Comparison of ENCODE assay signal across 8 cellular contexts in genomic region chr11:68099474-68100405, GRCh38. TPM values are rescaled to one million over a fixed set of nuclear protein-coding genes. Genes with fewer than 3 reads are reported as not detected.
DNase-seq lines count a peak whose midpoint lies in the region; ATAC-seq, FAIRE-seq and TF ChIP-seq lines count a peak whose summit lies in the region.

No MANE protein-coding gene starts in this region.

- no peak overlapping the region for H2AFZ ChIP-seq in HepG2 (ENCODE audit: low read length)

- POLR2A ChIA-PET in HepG2 (lab: Yijun Ruan, JAX), result interaction anchor here (0.6 to 2.9 kb wide), 20 partner anchors 10 to 199 kb away, joined by 3 to 21 read pairs (median 4); partner anchors contain the start of genes ALDH3B1, C11orf24, CHKA and TCIRG1

- no peaks in the 10 kb centered on the region for H3K36me3 Mint-ChIP-seq in activated T-cell treated with anti-CD3 and anti-CD28 coated beads, Interleukin-2, amount 50 U/mL, for 4 hours (ENCODE audit: insufficient read depth)
- H3K36me3 Mint-ChIP-seq in type B pancreatic cell, result peaks cover 21% of the 10 kb centered on the region

- H3K4me3 Mint-ChIP-seq in activated T-cell treated with anti-CD3 and anti-CD28 coated beads, Interleukin-2, amount 50 U/mL, for 4 hours, result peak overlapping the region; percentile 50
- peak overlapping the region; percentile 24 for H3K4me3 Mint-ChIP-seq in type B pancreatic cell

- ATAC-seq in activated T-cell treated with anti-CD3 and anti-CD28 coated beads, Interleukin-2, amount 50 U/mL, for 4 hours, result peak; percentile 55 to 73
- ATAC-seq in HepG2, result peak; percentile 95
- no peak for ATAC-seq in GM21786 (IDR thresholded peaks at IDR 0.05; ENCODE audit: unreplicated experiment)

- DNase-seq in Daoy (ENCODE audit: low read depth), result peak; percentile 66
- DNase-seq in NAMALWA (ENCODE audit: low spot score), result peak; percentile 80
- peak; percentile 18 for DNase-seq in activated T-cell treated with anti-CD3 and anti-CD28 coated beads, Interleukin-2, amount 50 U/mL, for 4 hours
- DNase-seq in HepG2 (ENCODE audit: low spot score), result peak; percentile 99
- DNase-seq in type B pancreatic cell (ENCODE audit: extremely low spot score, unreplicated experiment), result no peak
- DNase-seq in AG20443 (ENCODE audit: low spot score), result no peak
- DNase-seq in urothelium cell line (ENCODE audit: low spot score), result no peak

- H3K4me3 ChIP-seq in HepG2 (replicated peaks in 1 of 3; ENCODE audit: insufficient read depth in 1 of 3, low read depth in 2 of 3, low read length in 3 of 3), result peak overlapping the region in 2 of 3 experiments; percentile 22 to 23; a peak in 2 of 6 replicates

- CTCF ChIA-PET in HepG2 (lab: Yijun Ruan, JAX; ENCODE audit: low intra/inter-chr PET ratio, low total read pairs), result no interaction called here

- H3K9me3 ChIP-seq in HepG2 (ENCODE audit: low read length), result no peaks in the 10 kb centered on the region

- H3K9me3 Mint-ChIP-seq in activated T-cell treated with anti-CD3 and anti-CD28 coated beads, Interleukin-2, amount 50 U/mL, for 4 hours, result no peaks in the 10 kb centered on the region
- no peaks in the 10 kb centered on the region for H3K9me3 Mint-ChIP-seq in type B pancreatic cell

- H3K27me3 ChIP-seq in HepG2 (ENCODE audit: control insufficient read depth in 1 of 2, insufficient read depth in 2 of 2, low read length in 2 of 2), result no peaks in the 10 kb centered on the region

- 5% methylated on average over 12 of the region's 12 CpGs for WGBS in HepG2 (ENCODE audit: low lambda C conversion rate)

- in situ Hi-C loops in HepG2 (cut with HindIII; ENCODE audit: extremely low pct_ligation_motif_present, low pct_unique_long_range_greater_than_20kb), result no loop called here

- no peaks in the 10 kb centered on the region for H3K27me3 Mint-ChIP-seq in activated T-cell treated with anti-CD3 and anti-CD28 coated beads, Interleukin-2, amount 50 U/mL, for 4 hours (ENCODE audit: low read depth)
- no peaks in the 10 kb centered on the region for H3K27me3 Mint-ChIP-seq in type B pancreatic cell

- peak in 1 of 2 experiments; percentile 96; a peak in 3 of 4 replicates for TF ChIP-seq EP300 in HepG2 (IDR thresholded peaks at IDR 0.05; ENCODE audit: low read depth in 2 of 2, low read length in 2 of 2)
- TF ChIP-seq EP300 in HepG2 (CRISPR knock-in tag; IDR thresholded peaks at IDR 0.05; ENCODE audit: borderline replicate concordance), result peak; percentile 97

- TSS peak; percentile 88 for BruUV-seq in HepG2 (replicated peaks; lab: Mats Ljungman, UMichigan)

- peaks cover 86% of the 10 kb centered on the region for H3K79me2 ChIP-seq in HepG2 (ENCODE audit: insufficient read depth, low read length)

- H3K36me3 ChIP-seq in HepG2 (replicated peaks in 1 of 2; ENCODE audit: control insufficient read depth in 1 of 2, insufficient read depth in 2 of 2, low read length in 2 of 2), result peaks cover 4 to 23% of the 10 kb centered on the region in 2 experiments; a peak in 4 of 5 replicates

- peak overlapping the region; percentile 44 for H3K27ac Mint-ChIP-seq in type B pancreatic cell

- no peak for TF ChIP-seq CTCF in HepG2 (CRISPR knock-in tag; IDR thresholded peaks at IDR 0.05)
- no peak for TF ChIP-seq CTCF in type B pancreatic cell (conservative IDR thresholded peaks at IDR 0.05)

- no peak for TF ChIP-seq RAD21 in HepG2 (CRISPR knock-in tag; IDR thresholded peaks at IDR 0.05)

- H3K4me1 Mint-ChIP-seq in activated T-cell treated with anti-CD3 and anti-CD28 coated beads, Interleukin-2, amount 50 U/mL, for 4 hours (ENCODE audit: low read depth), result peaks cover 16% of the 10 kb centered on the region
- H3K4me1 Mint-ChIP-seq in type B pancreatic cell (ENCODE audit: unreplicated experiment), result peaks cover 21% of the 10 kb centered on the region

- H3K4me2 ChIP-seq in HepG2 (ENCODE audit: low read depth, low read length), result peak overlapping the region; percentile 72

- peak in 1 of 2 experiments; percentile 76; a peak in 2 of 4 replicates for TF ChIP-seq POLR2A in HepG2 (IDR thresholded peaks at IDR 0.05; ENCODE audit: insufficient read depth in 1 of 2, low read depth in 2 of 2, low read length in 2 of 2)

- intact Hi-C loops in HepG2 (cut with micrococcal nuclease; ENCODE audit: unreplicated experiment), result loop anchor here (1.0 kb wide), 1 partner anchor 22 kb away; the partner anchor contains the start of gene CHKA

- H3K4me1 ChIP-seq in HepG2 (ENCODE audit: insufficient read depth, low read length), result peaks cover 80% of the 10 kb centered on the region

- FAIRE-seq in HepG2 (lab: Jason Lieb, UNC) (peak; percentile 88), urothelium cell line (lab: Jason Lieb, UNC) (no peak)

- peaks cover 8% of the 10 kb centered on the region for H4K20me1 ChIP-seq in HepG2 (ENCODE audit: insufficient read depth, low read length)

- peak overlapping the region; percentile 94 for H3K27ac ChIP-seq in HepG2 (ENCODE audit: extremely low read length, insufficient read depth, low read length)

- H3K9ac ChIP-seq in HepG2 (ENCODE audit: insufficient read depth, low read depth, low read length), result peak overlapping the region; percentile 74

TF ChIP-seq in HepG2, 621 proteins besides CTCF, POLR2A, EP300 and RAD21 (continues in another document):
- peak; percentile 85; the same call in 1 of the 2 replicates for TF ChIP-seq ATM (IDR thresholded peaks at IDR 0.05; ENCODE audit: borderline replicate concordance)
- no peak for TF ChIP-seq HMGA1 (CRISPR knock-in tag; conservative IDR thresholded peaks at IDR 0.05)
- TF ChIP-seq ZNF124 (CRISPR knock-in tag; IDR thresholded peaks at IDR 0.05), result peak; percentile 71
- TF ChIP-seq XBP1 (CRISPR knock-in tag; IDR thresholded peaks at IDR 0.05), result no peak
- peak; percentile 93 for TF ChIP-seq ZNF609 (CRISPR knock-in tag; IDR thresholded peaks at IDR 0.05; ENCODE audit: borderline replicate concordance)

RNA-seq across cellular contexts. Expression of gene CHKA, which starts 21.4 kb away (rescaled TPM):
- total RNA-seq in Daoy (2014; rRNA removed; shearing (Covaris generic)), result 11.8 and 14.3 TPM in 2 replicates
- total RNA-seq in activated T-cell treated with anti-CD3 and anti-CD28 coated beads, Interleukin-2, amount 50 U/mL, for 4 hours, result 10 to 100 TPM; 15.1 to 20.2 (median 18.9) TPM
- total RNA-seq in HepG2 (2016; rRNA removed; fragmentation: Illumina TruSeq; extraction: Trizol) (83.6 and 92.7 TPM in 2 replicates), type B pancreatic cell (ENCODE audit: low replicate concordance) (32.2 and 46.7 TPM in 2 replicates)
- 19.2 and 23.2 TPM in 2 replicates for total RNA-seq in HepG2 (2016; cell fraction: cytosol; rRNA removed; fragmentation: Illumina TruSeq; extraction: Trizol; ENCODE audit: low read depth)
- total RNA-seq in HepG2 (2016; cell fraction: insoluble cytoplasmic fraction; rRNA removed; fragmentation: Illumina TruSeq; extraction: Trizol), result 87.5 and 87.8 TPM in 2 replicates
- total RNA-seq in HepG2 (2016; cell fraction: membrane; rRNA removed; fragmentation: Illumina TruSeq; extraction: Trizol), result 52.5 and 57.2 TPM in 2 replicates
- 127 and 148 TPM in 2 replicates for total RNA-seq in HepG2 (2016; cell fraction: nucleus; rRNA removed; fragmentation: Illumina TruSeq; extraction: Trizol)
- polyA plus RNA-seq in HepG2 (2011; rRNA removed), result 61.1 and 71.6 TPM in 2 replicates
- polyA plus RNA-seq in HepG2 (2011; cell fraction: cytosol; rRNA removed), result 53.1 and 55.7 TPM in 2 replicates
- 87.9 and 97.8 TPM in 2 replicates for polyA plus RNA-seq in HepG2 (2011; cell fraction: nucleus; rRNA removed)
- 57.3 and 69.6 TPM in 2 replicates for polyA plus RNA-seq in HepG2 (2012)
- polyA plus RNA-seq in HepG2 (2016; cell fraction: cytosol; fragmentation: Illumina TruSeq; extraction: Trizol; ENCODE audit: low read depth), result 17.1 and 18.4 TPM in 2 replicates
- polyA plus RNA-seq in HepG2 (2016; cell fraction: insoluble cytoplasmic fraction; fragmentation: Illumina TruSeq; extraction: Trizol; ENCODE audit: low read depth), result 91.8 and 101 TPM in 2 replicates
- polyA plus RNA-seq in HepG2 (2016; cell fraction: membrane; fragmentation: Illumina TruSeq; extraction: Trizol; ENCODE audit: low read depth), result 34.6 and 36.0 TPM in 2 replicates
- polyA plus RNA-seq in HepG2 (2016; cell fraction: nucleus; fragmentation: Illumina TruSeq; extraction: Trizol; ENCODE audit: insufficient read depth, low read depth), result 309 and 329 TPM in 2 replicates
- 46.2 and 97.9 TPM in 2 replicates for polyA minus RNA-seq in HepG2 (2011; rRNA and poly(A)+ RNA removed; ENCODE audit: low replicate concordance)
- polyA minus RNA-seq in HepG2 (2011; cell fraction: cytosol; rRNA and poly(A)+ RNA removed), result 41.1 and 41.4 TPM in 2 replicates
- 84.0 and 96.3 TPM in 2 replicates for polyA minus RNA-seq in HepG2 (2011; cell fraction: nucleus; rRNA and poly(A)+ RNA removed)

Comparison
In these comparisons a context has a peak if more than half of its experiments do, and no peak if none do; other contexts are left out.
1. DNase-seq: peak in Daoy (single experiment), NAMALWA (single experiment), activated T-cell treated with anti-CD3 and anti-CD28 coated beads, Interleukin-2, amount 50 U/mL, for 4 hours (single experiment) and HepG2 (single experiment); none in type B pancreatic cell (single experiment), AG20443 (single experiment) and urothelium cell line (single experiment).